ENCODE assay signal across 12 cellular contexts in genomic region chr5:14167211-14167845, GRCh38. TPM values are rescaled to one million over a fixed set of nuclear protein-coding genes. Genes with fewer than 3 reads are reported as not detected.
DNase-seq lines count a peak whose midpoint lies in the region; ATAC-seq and TF ChIP-seq lines count a peak whose summit lies in the region.
"Had no signal": no experiment of that assay in that cellular context is flagged by ENCODE, and none has a peak within 500 bp of the region (broad histone marks: within the 10 kb centered on the region; RNA-seq: fewer than 3 reads in every experiment).

No MANE protein-coding gene starts in this region.

- H3K4me1 Mint-ChIP-seq in CD8-positive, alpha-beta T cell (ENCODE audit: low read depth) = no peaks in the 10 kb centered on the region

- peaks cover 2% of the 10 kb centered on the region for H3K9me3 Mint-ChIP-seq in CD8-positive, alpha-beta T cell
- H3K9me3 Mint-ChIP-seq: activated naive CD4-positive, alpha-beta T cell treated with anti-CD3 and anti-CD28 coated beads for 36 hours had no signal

- H3K4me3 ChIP-seq in gastroesophageal sphincter = no peak overlapping the region
- no peak overlapping the region for H3K4me3 ChIP-seq in CD8-positive, alpha-beta T cell (ENCODE audit: low read depth, low read length)
- H3K4me3 ChIP-seq: PC-9 had no signal

- peak; percentile 31 for ATAC-seq in GM21423 (IDR thresholded peaks at IDR 0.05; ENCODE audit: unreplicated experiment)
- no peak for ATAC-seq in gastroesophageal sphincter
- ATAC-seq in CD8-positive, alpha-beta T cell = no peak

- POLR2A ChIA-PET in CD8-positive, alpha-beta T cell (lab: Charles Lee) = no interaction called here

- no peak for TF ChIP-seq CTCF in gastroesophageal sphincter (IDR thresholded peaks at IDR 0.05)
- no peak for TF ChIP-seq CTCF in CD8-positive, alpha-beta T cell (IDR thresholded peaks at IDR 0.05)

- H3K27me3 ChIP-seq in gastroesophageal sphincter = no peaks in the 10 kb centered on the region
- no peaks in the 10 kb centered on the region for H3K27me3 ChIP-seq in CD8-positive, alpha-beta T cell (ENCODE audit: insufficient read depth, low read length)

- in situ Hi-C loops in ACHN (cut with HindIII; ENCODE audit: low pct_ligation_motif_present, low pct_unique_long_range_greater_than_20kb, low sequenced_read_pairs) = no loop called here

- H3K27me3 Mint-ChIP-seq in CD8-positive, alpha-beta T cell (ENCODE audit: low read depth) = peaks cover 3% of the 10 kb centered on the region

- H3K36me3 ChIP-seq in gastroesophageal sphincter = no peaks in the 10 kb centered on the region
- H3K36me3 ChIP-seq in CD8-positive, alpha-beta T cell (ENCODE audit: insufficient read depth, low read length) = no peaks in the 10 kb centered on the region

- 28 to 44% methylated on average over 5 of the region's 5 CpGs for WGBS in gastroesophageal sphincter (ENCODE audit: low coverage in 1 of 2), 2 donors

- CTCF ChIA-PET in CD8-positive, alpha-beta T cell (lab: Charles Lee) = no interaction called here

- DNase-seq in ACHN = peak; percentile 74
- DNase-seq in NCI-H226 = peak; percentile 47
- DNase-seq in CD8-positive, alpha-beta T cell = no peak
- DNase-seq in NCI-H774 (lab: John Stamatoyannopoulos, UW) = no peak
- DNase-seq in activated CD4-positive, alpha-beta T cell treated with anti-CD3 and anti-CD28 coated beads for 4 hours = no peak
- no peak for DNase-seq in cerebellar cortex (ENCODE audit: low spot score)
- DNase-seq: activated naive CD4-positive, alpha-beta T cell treated with anti-CD3 and anti-CD28 coated beads for 36 hours; stimulated activated CD4-positive, alpha-beta T cell treated with anti-CD3 and anti-CD28 coated beads, Interleukin-15, amount 100 ng/mL, for 24 hours had no signal

- no peaks in the 10 kb centered on the region for H3K9me3 ChIP-seq in gastroesophageal sphincter
- H3K9me3 ChIP-seq in CD8-positive, alpha-beta T cell (ENCODE audit: low read length) = no peaks in the 10 kb centered on the region

- peaks cover 21 to 83% (median 21%) of the 10 kb centered on the region in 3 donors for H3K4me1 ChIP-seq in gastroesophageal sphincter
- no peaks in the 10 kb centered on the region for H3K4me1 ChIP-seq in CD8-positive, alpha-beta T cell (ENCODE audit: insufficient read depth, low read length)

- intact Hi-C loops in CD8-positive, alpha-beta T cell (cut with DNase I, micrococcal nuclease) = no loop called here

- no peak overlapping the region for H3K4me3 Mint-ChIP-seq in CD8-positive, alpha-beta T cell
- H3K4me3 Mint-ChIP-seq: activated naive CD4-positive, alpha-beta T cell treated with anti-CD3 and anti-CD28 coated beads for 36 hours had no signal

- H3K27ac ChIP-seq in gastroesophageal sphincter = peak overlapping the region; percentile 51 to 63 (median 62)
- H3K27ac ChIP-seq in CD8-positive, alpha-beta T cell (ENCODE audit: low read depth, low read length) = no peak overlapping the region
- H3K27ac ChIP-seq: C4-2B had no signal

- no peak for TF ChIP-seq POLR2A in gastroesophageal sphincter (IDR thresholded peaks at IDR 0.05)

- no peak for TF ChIP-seq EP300 in gastroesophageal sphincter (IDR thresholded peaks at IDR 0.05)

- no peaks in the 10 kb centered on the region for H3K36me3 Mint-ChIP-seq in CD8-positive, alpha-beta T cell

- H3K27ac Mint-ChIP-seq in CD8-positive, alpha-beta T cell = no peak overlapping the region
- H3K27ac Mint-ChIP-seq: activated naive CD4-positive, alpha-beta T cell treated with anti-CD3 and anti-CD28 coated beads for 36 hours had no signal

RNA-seq across cellular contexts. Expression of gene TRIO, which starts 24.2 kb away (rescaled TPM):
- 100 to 1,000 TPM in 3 of 4 donors, 10 to 100 TPM in 1; 69.2 to 257 (median 172) TPM for total RNA-seq in gastroesophageal sphincter
- 1 to 10 TPM; 3.4 to 6.5 TPM for total RNA-seq in CD8-positive, alpha-beta T cell

Comparison
In these comparisons a context has a peak if more than half of its experiments do, and no peak if none do; other contexts are left out.
1. DNase-seq: peak in ACHN (single experiment) and NCI-H226 (single experiment); none in CD8-positive, alpha-beta T cell (0 of 7), NCI-H774 (single experiment), activated CD4-positive, alpha-beta T cell treated with anti-CD3 and anti-CD28 coated beads for 4 hours (0 of 2) and cerebellar cortex (single experiment).
2. RNA of gene TRIO, which starts 24.2 kb away (total RNA-seq): 69.2 to 257 TPM in gastroesophageal sphincter; 3.4 to 6.5 TPM in CD8-positive, alpha-beta T cell; every median in the first group is over 4 times any median in the second.